8 cellular contexts compared by ENCODE assay signal in the genomic region with DNA sequence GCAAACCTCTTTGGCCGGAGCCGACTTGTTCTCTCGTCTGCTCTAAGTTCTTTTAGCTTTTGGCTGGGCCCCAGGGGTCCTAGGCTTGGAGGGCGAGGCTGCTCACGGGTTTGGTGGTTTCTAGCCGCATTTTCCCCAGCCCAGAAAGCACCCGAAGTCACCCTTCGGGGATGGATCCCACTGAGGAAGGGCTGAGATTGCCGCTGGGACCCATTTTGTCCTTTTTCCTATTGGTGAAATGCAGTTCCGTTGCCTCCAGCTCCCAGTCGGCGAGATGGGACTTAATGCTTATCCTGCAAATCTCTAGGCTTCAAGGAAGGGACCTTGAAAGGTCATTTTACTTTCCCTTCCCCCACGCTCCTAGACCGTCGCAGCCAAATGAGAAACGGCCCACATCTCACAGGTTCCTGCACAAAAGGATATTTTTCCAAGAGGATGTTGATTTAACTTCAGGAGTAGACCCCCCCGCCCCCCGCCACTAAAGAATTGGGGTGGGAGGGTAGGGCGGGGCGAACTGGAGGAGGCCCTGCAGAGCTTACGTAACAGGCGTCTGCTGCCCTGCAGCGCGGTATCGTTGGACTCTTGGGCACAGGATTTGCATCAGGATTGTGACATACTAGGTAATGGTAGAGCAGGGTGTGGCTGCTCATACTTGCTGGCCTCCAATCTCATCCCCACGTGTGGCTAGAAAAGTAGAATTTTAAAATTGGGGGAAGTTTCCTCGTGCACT. TPM values are rescaled to one million over a fixed set of nuclear protein-coding genes. Genes with fewer than 3 reads are reported as not detected.
A peak's percentile ranks its signal among the peaks of the same experiment; 100 is the strongest.
DNase-seq lines count a peak whose midpoint lies in the region; ATAC-seq and TF ChIP-seq lines count a peak whose summit lies in the region.

No MANE protein-coding gene starts in this region.

- H3K9me2 ChIP-seq in hepatocyte (replicated peaks; ENCODE audit: insufficient read depth) = no peaks in the 10 kb centered on the region

- peaks cover 49% of the 10 kb centered on the region for H3K79me2 ChIP-seq in hepatocyte

- TF ChIP-seq CTCF in hepatocyte (IDR thresholded peaks at IDR 0.05; ENCODE audit: poor library complexity) (no peak), retinal pigment epithelial cell (conservative IDR thresholded peaks at IDR 0.05; ENCODE audit: low read depth, low read length) (no peak)

- ATAC-seq in HG02973 (IDR thresholded peaks at IDR 0.05; ENCODE audit: unreplicated experiment) = no peak

- peak overlapping the region; percentile 78 for H3K4me2 ChIP-seq in hepatocyte

- H3K27me3 ChIP-seq in hepatocyte = no peaks in the 10 kb centered on the region

- H3K27ac ChIP-seq in hepatocyte = peak overlapping the region; percentile 99

- no peaks in the 10 kb centered on the region for H3K36me3 ChIP-seq in hepatocyte (replicated peaks; ENCODE audit: insufficient read depth, low read depth)

- no peaks in the 10 kb centered on the region for H3K9me3 ChIP-seq in hepatocyte (ENCODE audit: low read depth)

- peak; percentile 15 for DNase-seq in NK-92 treated with Interleukin-12 subunit alpha and Interleukin-12 subunit beta, amount 100 ng/mL, for 24 hours (lab: John Stamatoyannopoulos, UW)
- no peak for DNase-seq in NK-92 (lab: John Stamatoyannopoulos, UW; ENCODE audit: unreplicated experiment)
- DNase-seq in HT1080 (ENCODE audit: low read depth) = peak; percentile 32
- peak; percentile 63 for DNase-seq in RPMI8226
- peak; percentile 40 for DNase-seq in astrocyte of the hippocampus (ENCODE audit: low read depth, low spot score)
- peak; percentile 72 for DNase-seq in hepatocyte (ENCODE audit: low spot score)
- no peak for DNase-seq in retinal pigment epithelial cell (ENCODE audit: low read depth)

- H3K4me1 ChIP-seq in hepatocyte (ENCODE audit: insufficient read depth) = peaks cover 5% of the 10 kb centered on the region

- no peak overlapping the region for H2AFZ ChIP-seq in hepatocyte

- WGBS in hepatocyte (ENCODE audit: low lambda C conversion rate, missing lambda C conversion rate) = 50% methylated on average over 21 of the region's 27 CpGs

- peak overlapping the region; percentile 80 for H3K4me3 ChIP-seq in hepatocyte
- H3K4me3 ChIP-seq in retinal pigment epithelial cell (ENCODE audit: low read length) = peak overlapping the region; percentile 93

- H4K20me1 ChIP-seq in hepatocyte (ENCODE audit: insufficient read depth, poor library complexity, severe bottlenecking) = peaks cover 46% of the 10 kb centered on the region

RNA-seq across cellular contexts. Expression of gene PGK1, which starts 0.6 kb away (rescaled TPM):
- total RNA-seq in HT1080 (2014; rRNA removed; shearing (Covaris generic)) = 365 and 374 TPM in 2 replicates
- polyA plus RNA-seq in HT1080 (2015; cell fraction: cytosol; rRNA removed) = 1,049 and 1,172 TPM in 2 replicates
- 1,779 and 2,055 TPM in 2 replicates for polyA plus RNA-seq in HT1080 (2015; cell fraction: nucleus; rRNA removed)
- 236 and 255 TPM in 2 replicates for total RNA-seq in hepatocyte
- 279 and 283 TPM in 2 replicates for polyA plus RNA-seq in hepatocyte

RNA-seq across cellular contexts. Expression of gene TAF9B, which starts 34.8 kb away (rescaled TPM):
- total RNA-seq in HT1080 (2014; rRNA removed; shearing (Covaris generic)) = 17.8 and 22.0 TPM in 2 replicates
- 24.4 and 30.9 TPM in 2 replicates for polyA plus RNA-seq in HT1080 (2015; cell fraction: cytosol; rRNA removed)
- polyA plus RNA-seq in HT1080 (2015; cell fraction: nucleus; rRNA removed) = 18.7 and 20.3 TPM in 2 replicates
- total RNA-seq in hepatocyte = 20.0 and 23.0 TPM in 2 replicates
- 12.0 and 13.5 TPM in 2 replicates for polyA plus RNA-seq in hepatocyte

Comparison
In these comparisons a context has a peak if more than half of its experiments do, and no peak if none do; other contexts are left out.
1. DNase-seq: peak in NK-92 treated with Interleukin-12 subunit alpha and Interleukin-12 subunit beta, amount 100 ng/mL, for 24 hours (single experiment), HT1080 (single experiment), RPMI8226 (single experiment), astrocyte of the hippocampus (single experiment) and hepatocyte (single experiment); none in NK-92 (single experiment) and retinal pigment epithelial cell (single experiment).